Comparison of ENCODE assay signal across 1 cellular context in genomic region chr1:34162852-34163766, GRCh38.
TF ChIP-seq lines count a peak whose summit lies in the region.

No MANE protein-coding gene starts in this region.

TF ChIP-seq in HEK293, 187 proteins besides CTCF, POLR2A, EP300 and RAD21 (continued from another document):
- TF ChIP-seq ZBTB26 (tag by site-specific recombination; optimal IDR thresholded peaks at IDR 0.05) (peak; percentile 16), OSR2 (tag by site-specific recombination; IDR thresholded peaks at IDR 0.05) (no peak), ZNF362 (tag by site-specific recombination; IDR thresholded peaks at IDR 0.05) (no peak), GLIS2 (tag by site-specific recombination; IDR thresholded peaks at IDR 0.05) (peak; percentile 87), ZFP3 (tag by site-specific recombination; IDR thresholded peaks at IDR 0.05; ENCODE audit: low read depth) (no peak), ZBTB8A (tag by site-specific recombination; IDR thresholded peaks at IDR 0.05) (0 out of 2 replicates have a peak, but pooled peaks have one; percentile 8), EGR2 (tag by site-specific recombination; IDR thresholded peaks at IDR 0.05; ENCODE audit: low read depth) (0 out of 2 replicates have a peak, but pooled peaks have one; percentile 20), PRDM6 (tag by site-specific recombination; IDR thresholded peaks at IDR 0.05) (no peak), SETDB1 (IDR thresholded peaks at IDR 0.05; ENCODE audit: insufficient read length, low read length) (no peak), ZBTB10 (tag by site-specific recombination; IDR thresholded peaks at IDR 0.05) (peak; percentile 78), ZNF169 (tag by site-specific recombination; IDR thresholded peaks at IDR 0.05) (no peak), KLF8 (tag by site-specific recombination; IDR thresholded peaks at IDR 0.05) (no peak), ZNF660 (tag by site-specific recombination; IDR thresholded peaks at IDR 0.05) (0 out of 2 replicates have a peak, but pooled peaks have one; percentile 35), SP2 (tag by site-specific recombination; IDR thresholded peaks at IDR 0.05) (0 out of 2 replicates have a peak, but pooled peaks have one; percentile 22), ZNF654 (tag by site-specific recombination; IDR thresholded peaks at IDR 0.05; ENCODE audit: low read depth) (peak; percentile 31)
